ENCODE assay signal across 9 cellular contexts in genomic region chr11:64242920-64243854, GRCh38. TPM values are rescaled to one million over a fixed set of nuclear protein-coding genes. Genes with fewer than 3 reads are reported as not detected.
DNase-seq lines count a peak whose midpoint lies in the region; ATAC-seq and TF ChIP-seq lines count a peak whose summit lies in the region.
"Had no signal": no experiment of that assay in that cellular context is flagged by ENCODE, and none has a peak within 500 bp of the region (broad histone marks: within the 10 kb centered on the region; RNA-seq: fewer than 3 reads in every experiment).

No MANE protein-coding gene starts in this region.

- no peak overlapping the region for H3K4ac ChIP-seq in trophoblast cell (ENCODE audit: low read depth, low read length)

- H2BK120ac ChIP-seq in trophoblast cell (ENCODE audit: insufficient read depth, low read length, poor library complexity) = no peak overlapping the region

- H3K4me2 ChIP-seq in OCI-LY7 (ENCODE audit: low read length) (peak overlapping the region; percentile 98), trophoblast cell (ENCODE audit: low read length) (no peak overlapping the region)

- in situ Hi-C loops in GM13976 (cut with MboI; ENCODE audit: low sequenced_read_pairs, unreplicated experiment) = no loop called here

- H3K9me3 ChIP-seq in OCI-LY7 (ENCODE audit: low read length) (no peaks in the 10 kb centered on the region), trophoblast cell (ENCODE audit: insufficient read depth, low read depth, low read length) (peaks cover 4% of the 10 kb centered on the region)

- peaks cover 36% of the 10 kb centered on the region for H3K36me3 ChIP-seq in OCI-LY7 (ENCODE audit: insufficient read depth, low read length)
- H3K36me3 ChIP-seq in trophoblast cell (ENCODE audit: control insufficient read depth in 1 of 2, insufficient read depth in 2 of 2, low read length in 2 of 2) = peaks cover 30 to 35% of the 10 kb centered on the region in 2 experiments

- no peak overlapping the region for H4K91ac ChIP-seq in trophoblast cell (ENCODE audit: low read depth, low read length)

- H4K12ac ChIP-seq in trophoblast cell (ENCODE audit: low read depth, low read length) = no peak overlapping the region

- no peaks in the 10 kb centered on the region for H3K27me3 Mint-ChIP-seq in Calu3 (ENCODE audit: unreplicated experiment)
- no peaks in the 10 kb centered on the region for H3K27me3 Mint-ChIP-seq in effector memory CD8-positive, alpha-beta T cell

- no peaks in the 10 kb centered on the region for H3K9me2 ChIP-seq in OCI-LY7 (ENCODE audit: insufficient read depth, low read length)

- H2AFZ ChIP-seq in OCI-LY7 (ENCODE audit: low read length) (no peak overlapping the region), trophoblast cell (ENCODE audit: insufficient read depth, low read length, poor library complexity) (peak overlapping the region; percentile 17)

- peaks cover 44% of the 10 kb centered on the region for H3K79me1 ChIP-seq in trophoblast cell (ENCODE audit: low read length)

- H3K27ac ChIP-seq in OCI-LY7 (ENCODE audit: low read depth, low read length, poor library complexity, severe bottlenecking) = peak overlapping the region; percentile 4
- peak overlapping the region; percentile 22 for H3K27ac ChIP-seq in trophoblast cell (ENCODE audit: low read depth, low read length)

- H3K4me3 ChIP-seq in OCI-LY7 (ENCODE audit: low read depth, low read length, poor library complexity, severe bottlenecking) = no peak overlapping the region
- H3K4me3 ChIP-seq in trophoblast cell (ENCODE audit: low read depth, low read length) = no peak overlapping the region

- H3K14ac ChIP-seq in trophoblast cell (ENCODE audit: low read length) = no peak overlapping the region

- no peak overlapping the region for H2BK12ac ChIP-seq in trophoblast cell (ENCODE audit: low read length)

- H3K4me1 ChIP-seq in OCI-LY7 (ENCODE audit: insufficient read depth, low read length, poor library complexity, severe bottlenecking) (peaks cover 56% of the 10 kb centered on the region), trophoblast cell (ENCODE audit: control insufficient read depth in 1 of 2, insufficient read depth in 2 of 2, low read length in 2 of 2) (peaks cover 28 to 42% of the 10 kb centered on the region in 2 experiments)

- H4K20me1 ChIP-seq in OCI-LY7 (ENCODE audit: insufficient read depth, low read length) = no peaks in the 10 kb centered on the region

- peak overlapping the region; percentile 18 for H2AK5ac ChIP-seq in trophoblast cell (ENCODE audit: low read length)

- no peaks in the 10 kb centered on the region for H3K9me3 Mint-ChIP-seq in Calu3 (ENCODE audit: low read depth, unreplicated experiment)
- no peaks in the 10 kb centered on the region for H3K9me3 Mint-ChIP-seq in effector memory CD8-positive, alpha-beta T cell

- intact Hi-C loops in Calu3 (cut with micrococcal nuclease; ENCODE audit: unreplicated experiment) = loop anchor here (10.0 kb wide), 1 partner anchor 62 kb away; the partner anchor contains the start of genes CATSPERZ and ESRRA
- intact Hi-C loops in OCI-LY7 (cut with micrococcal nuclease; ENCODE audit: unreplicated experiment) = no loop called here

- H3K18ac ChIP-seq in trophoblast cell (ENCODE audit: low read length) = no peak overlapping the region

- H4K8ac ChIP-seq in trophoblast cell (ENCODE audit: low read depth, low read length) = peak overlapping the region; percentile 22

- POLR2A ChIA-PET in OCI-LY7 (lab: Charles Lee) = interaction anchor here (0.6 to 2.5 kb wide), 4 partner anchors 19 to 1446 kb away, joined by 3 to 10 read pairs (median 4); partner anchors contain the start of genes PRDX5 and TRMT112

- TSS peak; percentile 4 for BruUV-seq in Calu3 (replicated peaks; lab: Mats Ljungman, UMichigan)
- TSS peak; percentile 61 for BruUV-seq in OCI-LY7 (replicated peaks; lab: Mats Ljungman, UMichigan)

- H2BK5ac ChIP-seq in trophoblast cell (ENCODE audit: low read depth, low read length, poor library complexity) = no peak overlapping the region

- peak overlapping the region; percentile 96 for H3K4me3 Mint-ChIP-seq in Calu3 (ENCODE audit: low read depth, unreplicated experiment)
- H3K4me3 Mint-ChIP-seq in effector memory CD8-positive, alpha-beta T cell = peak overlapping the region; percentile 87

- H3K27ac Mint-ChIP-seq in Calu3 (ENCODE audit: unreplicated experiment) = peak overlapping the region; percentile 83
- peak overlapping the region; percentile 16 to 49 for H3K27ac Mint-ChIP-seq in effector memory CD8-positive, alpha-beta T cell

- TF ChIP-seq CTCF in Calu3 (IDR thresholded peaks at IDR 0.05; ENCODE audit: unreplicated experiment) (no peak), OCI-LY7 (conservative IDR thresholded peaks at IDR 0.05; ENCODE audit: low read length) (no peak), GM13976 (IDR thresholded peaks at IDR 0.05; ENCODE audit: borderline replicate concordance, control extremely low read depth, extremely low read depth, insufficient read depth, missing control alignments) (no peak)

- no peaks in the 10 kb centered on the region for H3K27me3 ChIP-seq in trophoblast cell (ENCODE audit: insufficient read depth, low read length)

- H3K4me1 Mint-ChIP-seq in Calu3 (ENCODE audit: low read depth, unreplicated experiment) = peaks cover 36% of the 10 kb centered on the region
- H3K4me1 Mint-ChIP-seq in effector memory CD8-positive, alpha-beta T cell (ENCODE audit: low read depth in 2 of 2) = peaks cover 38 to 40% of the 10 kb centered on the region in 2 donors

- peaks cover 28% of the 10 kb centered on the region for H3K79me2 ChIP-seq in OCI-LY7 (ENCODE audit: insufficient read depth, low read depth, low read length)
- peaks cover 32% of the 10 kb centered on the region for H3K79me2 ChIP-seq in trophoblast cell (ENCODE audit: control insufficient read depth, insufficient read depth, low read length, poor library complexity)

- CTCF ChIA-PET in Calu3 (lab: Charles Lee) = interaction anchor here (0.5 to 1.0 kb wide), 2 partner anchors 39 to 68 kb away, joined by 3 read pairs; no protein-coding TSS in a partner anchor
- CTCF ChIA-PET in OCI-LY7 (lab: Charles Lee; ENCODE audit: unreplicated experiment) = interaction anchor here (0.7 to 1.2 kb wide), 3 partner anchors 38 to 61 kb away, joined by 3 to 4 read pairs (median 3); no protein-coding TSS in a partner anchor

- no peak for ATAC-seq in effector memory CD8-positive, alpha-beta T cell (replicated peaks)
- ATAC-seq in HG02763 (IDR thresholded peaks at IDR 0.05; ENCODE audit: unreplicated experiment) = no peak
- ATAC-seq in GM19328 (IDR thresholded peaks at IDR 0.05; ENCODE audit: unreplicated experiment) = no peak

- H3K9ac ChIP-seq in trophoblast cell (ENCODE audit: low read length) = no peak overlapping the region

- H3K23ac ChIP-seq in trophoblast cell (ENCODE audit: low read length) = no peak overlapping the region

- no CpG with 5 or more reads among the region's 16 CpGs for WGBS in trophoblast cell (ENCODE audit: extremely low coverage, insufficient coverage, insufficient read length)

- DNase-seq in Calu3 = no peak
- no peak for DNase-seq in OCI-LY7 (ENCODE audit: low spot score)
- DNase-seq in effector memory CD8-positive, alpha-beta T cell = no peak
- no peak for DNase-seq in trophoblast cell
- DNase-seq in activated gamma-delta T cell treated with Interleukin-2 at 50 U/mL for 16 hours = no peak
- DNase-seq in GM13976 (ENCODE audit: low spot score) = no peak
- DNase-seq: posterior cingulate gyrus had no signal

- peaks cover 95% of the 10 kb centered on the region for H3K36me3 Mint-ChIP-seq in Calu3 (ENCODE audit: insufficient read depth, unreplicated experiment)
- peaks cover 30% of the 10 kb centered on the region for H3K36me3 Mint-ChIP-seq in effector memory CD8-positive, alpha-beta T cell (ENCODE audit: insufficient read depth)

RNA-seq across cellular contexts. Expression of gene FKBP2, which starts 2.3 kb away (rescaled TPM):
- 87.4 and 91.3 TPM in 2 replicates for total RNA-seq in Calu3 (2022)
- total RNA-seq in OCI-LY7 (2014; rRNA removed; shearing (Covaris generic)) = 57.3 and 70.6 TPM in 2 replicates
- total RNA-seq in OCI-LY7 (2022) = 39.7 and 45.5 TPM in 2 replicates
- polyA plus RNA-seq in trophoblast cell (2013) = 78.2 and 80.2 TPM in 2 replicates

RNA-seq across cellular contexts. Expression of gene PPP1R14B, which starts 3.6 kb away (rescaled TPM):
- total RNA-seq in Calu3 (2022) = 276 and 334 TPM in 2 replicates
- total RNA-seq in OCI-LY7 (2014; rRNA removed; shearing (Covaris generic)) = 198 and 219 TPM in 2 replicates
- total RNA-seq in OCI-LY7 (2022) = 207 and 223 TPM in 2 replicates
- polyA plus RNA-seq in trophoblast cell (2013) = 390 and 396 TPM in 2 replicates

RNA-seq across cellular contexts. Expression of gene PLCB3, which starts 8.1 kb away (rescaled TPM):
- 35.9 and 39.5 TPM in 2 replicates for total RNA-seq in Calu3 (2022)
- total RNA-seq in OCI-LY7 (2014; rRNA removed; shearing (Covaris generic)) = 7.6 and 8.6 TPM in 2 replicates
- 10.3 and 12.4 TPM in 2 replicates for total RNA-seq in OCI-LY7 (2022)
- polyA plus RNA-seq in trophoblast cell (2013) = 26.2 and 26.8 TPM in 2 replicates

RNA-seq across cellular contexts. Expression of gene VEGFB, which starts 8.8 kb away (rescaled TPM):
- 88.8 and 91.5 TPM in 2 replicates for total RNA-seq in Calu3 (2022)
- total RNA-seq in OCI-LY7 (2014; rRNA removed; shearing (Covaris generic)) = 35.3 and 46.3 TPM in 2 replicates
- total RNA-seq in OCI-LY7 (2022) = 59.6 and 60.8 TPM in 2 replicates
- polyA plus RNA-seq in trophoblast cell (2013) = 76.2 and 77.7 TPM in 2 replicates

RNA-seq across cellular contexts. Expression of gene DNAJC4, which starts 12.8 kb away (rescaled TPM):
- total RNA-seq in Calu3 (2022) (26.6 and 28.0 TPM in 2 replicates), OCI-LY7 (2022) (42.4 and 56.0 TPM in 2 replicates)
- 14.1 and 19.2 TPM in 2 replicates for total RNA-seq in OCI-LY7 (2014; rRNA removed; shearing (Covaris generic))
- polyA plus RNA-seq in trophoblast cell (2013) = 32.7 and 35.1 TPM in 2 replicates
